ENCODE assay signal across 15 cellular contexts in genomic region chr20:21832442-21833152, GRCh38.
"Had no signal": no experiment of that assay in that cellular context is flagged by ENCODE, and none has a peak within 500 bp of the region (broad histone marks: within the 10 kb centered on the region; RNA-seq: fewer than 3 reads in every experiment).

No MANE protein-coding gene starts in this region.

- DNase-seq: activated CD4-positive, alpha-beta T cell treated with anti-CD3 and anti-CD28 coated beads, Interleukin-2, amount 50 U/mL, for 4 hours; activated CD4-positive, CD25-positive, alpha-beta regulatory T cell treated with anti-CD3 and anti-CD28 coated beads, Interleukin-2, amount 50 U/mL, for 72 hours; activated effector memory CD4-positive, alpha-beta T cell treated with anti-CD3 and anti-CD28 coated beads, Interleukin-2, amount 50 U/mL, for 16 hours; activated T-cell treated with anti-CD3 and anti-CD28 coated beads, Interleukin-2, amount 50 U/mL, for 1 hour; cerebellar nuclear complex; erythroblast; glutamatergic neuron; left colon; natural killer cell; stimulated activated CD4-positive, alpha-beta T cell treated with anti-CD3 and anti-CD28 coated beads, Interleukin-2, amount 100 ng/mL, for 48 hours; stimulated activated naive CD4-positive, alpha-beta T cell treated with Interleukin-2 at 50 U/mL for 16 hours; testis had no signal

- H3K27me3 ChIP-seq: testis had no signal

- H3K4me1 Mint-ChIP-seq: natural killer cell had no signal

- H3K36me3 Mint-ChIP-seq: activated naive CD4-positive, alpha-beta T cell treated with anti-CD3 and anti-CD28 coated beads, Interleukin-2, amount 50 U/mL, for 72 hours; natural killer cell had no signal

- H3K27me3 Mint-ChIP-seq: dendritic cell treated with granulocyte-macrophage colony-stimulating factor and Interleukin-4, amounts not matched to agents 40 ng/mL and 50 ng/mL, for 4 days had no signal

- ATAC-seq: activated naive CD4-positive, alpha-beta T cell treated with anti-CD3 and anti-CD28 coated beads, Interleukin-2, amount 50 U/mL, for 72 hours; left colon; natural killer cell had no signal

- H3K27ac Mint-ChIP-seq: dendritic cell treated with granulocyte-macrophage colony-stimulating factor and Interleukin-4, amounts not matched to agents 40 ng/mL and 50 ng/mL, for 4 days; natural killer cell had no signal

- H3K9me3 ChIP-seq: testis had no signal

- H3K9me3 Mint-ChIP-seq: dendritic cell treated with granulocyte-macrophage colony-stimulating factor and Interleukin-4, amounts not matched to agents 40 ng/mL and 50 ng/mL, for 4 days had no signal

- H3K27ac ChIP-seq: testis had no signal

- H3K4me3 Mint-ChIP-seq: dendritic cell treated with granulocyte-macrophage colony-stimulating factor and Interleukin-4, amounts not matched to agents 40 ng/mL and 50 ng/mL, for 4 days; natural killer cell had no signal

- H3K4me3 ChIP-seq: lung, testis had no signal

- H3K4me1 ChIP-seq: testis had no signal
